In genomic region chr21:32410291-32410690, GRCh38 we compare ENCODE assay signal across 15 cellular contexts. TPM values are rescaled to one million over a fixed set of nuclear protein-coding genes. Genes with fewer than 3 reads are reported as not detected.
DNase-seq lines count a peak whose midpoint lies in the region; ATAC-seq, FAIRE-seq and TF ChIP-seq lines count a peak whose summit lies in the region.
"Had no signal": no experiment of that assay in that cellular context is flagged by ENCODE, and none has a peak within 500 bp of the region (broad histone marks: within the 10 kb centered on the region; RNA-seq: fewer than 3 reads in every experiment).

No MANE protein-coding gene starts in this region.

- H3F3A ChIP-seq in GM23338 (replicated peaks; ENCODE audit: low read depth): peaks cover 17% of the 10 kb centered on the region; the same call in 1 of the 2 replicates

- TF ChIP-seq CTCF in A549 (IDR thresholded peaks at IDR 0.05): no peak
- no peak for TF ChIP-seq CTCF in CD8-positive, alpha-beta T cell (IDR thresholded peaks at IDR 0.05)
- no peak for TF ChIP-seq CTCF in esophagus squamous epithelium (IDR thresholded peaks at IDR 0.05)
- TF ChIP-seq CTCF in GM23338 (conservative IDR thresholded peaks at IDR 0.05; ENCODE audit: low read depth in 2 of 2): no peak

- no peaks in the 10 kb centered on the region for H3K36me3 ChIP-seq in CD8-positive, alpha-beta T cell (ENCODE audit: insufficient read depth, low read length)
- H3K36me3 ChIP-seq in esophagus squamous epithelium: no peaks in the 10 kb centered on the region
- H3K36me3 ChIP-seq in GM23338 (ENCODE audit: insufficient read depth): peaks cover 3% of the 10 kb centered on the region; the same call in 1 of the 2 replicates
- H3K36me3 ChIP-seq: WERI-Rb-1 had no signal

- intact Hi-C loops in CD8-positive, alpha-beta T cell (cut with DNase I, micrococcal nuclease): loop anchor here (5.0 kb wide), 5 partner anchors 77 to 362 kb away; partner anchors contain the start of genes CFAP298 (in 1 of the 2), MIS18A (in 1 of the 2), PAXBP1 (in 1 of the 2) and SYNJ1 (in 1 of the 2)
- intact Hi-C loops in esophagus squamous epithelium (cut with DNase I): no loop called here

- H3K9me3 ChIP-seq in A549 (no peaks in the 10 kb centered on the region), esophagus squamous epithelium (no peaks in the 10 kb centered on the region)
- H3K9me3 ChIP-seq in CD8-positive, alpha-beta T cell (ENCODE audit: low read length): no peaks in the 10 kb centered on the region

- H3K27ac Mint-ChIP-seq in CD8-positive, alpha-beta T cell: peak overlapping the region; percentile 6
- peak overlapping the region; percentile 96 for H3K27ac Mint-ChIP-seq in stimulated activated effector memory CD8-positive, alpha-beta T cell treated with anti-CD3 and anti-CD28 coated beads, Interleukin-12 subunit alpha, Interleukin-12 subunit beta, amount 100 ng/mL, for 72 hours
- H3K27ac Mint-ChIP-seq in GM23338: no peak overlapping the region
- H3K27ac Mint-ChIP-seq: progenitor cell of endocrine pancreas had no signal

- DNase-seq in A549 (ENCODE audit: low read depth in 1 of 2, low spot score in 1 of 2): no peak
- no peak for DNase-seq in CD8-positive, alpha-beta T cell
- no peak for DNase-seq in esophagus squamous epithelium (lab: John Stamatoyannopoulos, UW)
- no peak for DNase-seq in stimulated activated effector memory CD8-positive, alpha-beta T cell treated with anti-CD3 and anti-CD28 coated beads, Interleukin-12 subunit alpha, Interleukin-12 subunit beta, amount 100 ng/mL, for 72 hours (ENCODE audit: low spot score in 2 of 2)
- no peak for DNase-seq in G401 (ENCODE audit: low spot score)
- DNase-seq in GM23338 (ENCODE audit: low spot score): no peak
- DNase-seq: NCI-H187 treated with DMSO at 0.1 percent for 48 hours, PC-9, WERI-Rb-1 had no signal

- POLR2A ChIA-PET in A549 (lab: Yijun Ruan, JAX): no interaction called here
- POLR2A ChIA-PET in CD8-positive, alpha-beta T cell (lab: Charles Lee): interaction anchor here (2.6 to 3.7 kb wide), 2 partner anchors 17 to 159 kb away, joined by 14 to 43 read pairs; partner anchors contain the start of gene URB1

- H3K27me3 Mint-ChIP-seq in CD8-positive, alpha-beta T cell (ENCODE audit: low read depth): no peaks in the 10 kb centered on the region
- peaks cover 42% of the 10 kb centered on the region for H3K27me3 Mint-ChIP-seq in GM23338 (ENCODE audit: insufficient read depth, low read depth, poor library complexity)

- no peak for TF ChIP-seq EP300 in A549 (IDR thresholded peaks at IDR 0.05)

- no peak for FAIRE-seq in A549 (lab: Jason Lieb, UNC)
- FAIRE-seq: endothelial cell of umbilical vein, HTR-8/SVneo, islet of Langerhans had no signal

- H3K79me2 ChIP-seq in GM23338 (replicated peaks; ENCODE audit: insufficient read depth): no peaks in the 10 kb centered on the region

- CTCF ChIA-PET in A549 (lab: Yijun Ruan, JAX): interaction anchor here (9.2 kb wide), 1 partner anchor 190 kb away, joined by 61 read pairs; no protein-coding TSS in a partner anchor
- CTCF ChIA-PET in CD8-positive, alpha-beta T cell (lab: Charles Lee): interaction anchor here (1.4 to 6.1 kb wide), 3 partner anchors 15 to 190 kb away, joined by 3 to 32 read pairs (median 30); no protein-coding TSS in a partner anchor

- no peaks in the 10 kb centered on the region for H3K27me3 ChIP-seq in CD8-positive, alpha-beta T cell (ENCODE audit: insufficient read depth, low read length)
- H3K27me3 ChIP-seq in esophagus squamous epithelium: no peaks in the 10 kb centered on the region
- H3K27me3 ChIP-seq in GM23338 (ENCODE audit: insufficient read depth): peaks cover 64% of the 10 kb centered on the region

- in situ Hi-C loops in G401 (cut with HindIII; ENCODE audit: low sequenced_read_pairs): no loop called here

- TF ChIP-seq POLR2A in A549 (IDR thresholded peaks at IDR 0.05; ENCODE audit: low read length) (no peak), esophagus squamous epithelium (IDR thresholded peaks at IDR 0.05) (no peak)

- H3K9me3 Mint-ChIP-seq in CD8-positive, alpha-beta T cell: no peaks in the 10 kb centered on the region
- H3K9me3 Mint-ChIP-seq in stimulated activated effector memory CD8-positive, alpha-beta T cell treated with anti-CD3 and anti-CD28 coated beads, Interleukin-12 subunit alpha, Interleukin-12 subunit beta, amount 100 ng/mL, for 72 hours: peaks cover 3% of the 10 kb centered on the region
- no peaks in the 10 kb centered on the region; the same call in 2 of the 3 replicates for H3K9me3 Mint-ChIP-seq in GM23338
- H3K9me3 Mint-ChIP-seq: activated naive CD4-positive, alpha-beta T cell treated with anti-CD3 and anti-CD28 coated beads, Interleukin-2, amount 50 U/mL, for 72 hours had no signal

- no peak overlapping the region for H3K4me3 ChIP-seq in A549
- H3K4me3 ChIP-seq in CD8-positive, alpha-beta T cell (ENCODE audit: low read depth, low read length): no peak overlapping the region
- H3K4me3 ChIP-seq in esophagus squamous epithelium: no peak overlapping the region
- no peak overlapping the region for H3K4me3 ChIP-seq in GM23338
- H3K4me3 ChIP-seq: PC-9 had no signal

- H3K4me2 ChIP-seq in A549 (peak overlapping the region; percentile 99; the same call in 2 of the 3 replicates), GM23338 (no peak overlapping the region)
- H3K4me2 ChIP-seq: PC-9 had no signal

- 84% methylated on average over 4 of the region's 4 CpGs for WGBS in A549 (ENCODE audit: missing lambda C conversion rate)
- 66 to 80% methylated on average over 4 of the region's 4 CpGs for WGBS in esophagus squamous epithelium, 2 donors

- H3K27ac ChIP-seq in A549 (peak overlapping the region; percentile 98 to 100; a peak in 3 of 6 replicates), esophagus squamous epithelium (peak overlapping the region; percentile 98 to 100 (median 99)), GM23338 (ENCODE audit: low read depth) (no peak overlapping the region)
- no peak overlapping the region for H3K27ac ChIP-seq in CD8-positive, alpha-beta T cell (ENCODE audit: low read depth, low read length)
- H3K27ac ChIP-seq: PC-9, WERI-Rb-1 had no signal

- peaks cover 2% of the 10 kb centered on the region for H3K36me3 Mint-ChIP-seq in CD8-positive, alpha-beta T cell
- no peaks in the 10 kb centered on the region for H3K36me3 Mint-ChIP-seq in stimulated activated effector memory CD8-positive, alpha-beta T cell treated with anti-CD3 and anti-CD28 coated beads, Interleukin-12 subunit alpha, Interleukin-12 subunit beta, amount 100 ng/mL, for 72 hours
- no peaks in the 10 kb centered on the region for H3K36me3 Mint-ChIP-seq in GM23338 (ENCODE audit: low read depth)

- H3K4me1 Mint-ChIP-seq in CD8-positive, alpha-beta T cell (ENCODE audit: low read depth): peaks cover 40% of the 10 kb centered on the region
- peaks cover 58% of the 10 kb centered on the region for H3K4me1 Mint-ChIP-seq in stimulated activated effector memory CD8-positive, alpha-beta T cell treated with anti-CD3 and anti-CD28 coated beads, Interleukin-12 subunit alpha, Interleukin-12 subunit beta, amount 100 ng/mL, for 72 hours
- peaks cover 22% of the 10 kb centered on the region for H3K4me1 Mint-ChIP-seq in GM23338

- no peaks in the 10 kb centered on the region for H3K9me2 ChIP-seq in GM23338 (ENCODE audit: insufficient read depth)

- peaks cover 14% of the 10 kb centered on the region for H3K4me1 ChIP-seq in A549
- peaks cover 35% of the 10 kb centered on the region for H3K4me1 ChIP-seq in CD8-positive, alpha-beta T cell (ENCODE audit: insufficient read depth, low read length)
- H3K4me1 ChIP-seq in esophagus squamous epithelium: peaks cover 22 to 59% (median 24%) of the 10 kb centered on the region in 3 donors
- H3K4me1 ChIP-seq in GM23338 (ENCODE audit: insufficient read depth): peaks cover 23% of the 10 kb centered on the region

- ATAC-seq in A549: no peak
- no peak for ATAC-seq in CD8-positive, alpha-beta T cell
- ATAC-seq in stimulated activated effector memory CD8-positive, alpha-beta T cell treated with anti-CD3 and anti-CD28 coated beads, Interleukin-12 subunit alpha, Interleukin-12 subunit beta, amount 100 ng/mL, for 72 hours: no peak
- no peak for ATAC-seq in GM21737 (IDR thresholded peaks at IDR 0.05; ENCODE audit: unreplicated experiment)
- no peak for ATAC-seq in GM23338
- ATAC-seq: activated naive CD4-positive, alpha-beta T cell treated with anti-CD3 and anti-CD28 coated beads, Interleukin-2, amount 50 U/mL, for 72 hours had no signal

- peak overlapping the region; percentile 0 for H3K4me3 Mint-ChIP-seq in CD8-positive, alpha-beta T cell
- H3K4me3 Mint-ChIP-seq in stimulated activated effector memory CD8-positive, alpha-beta T cell treated with anti-CD3 and anti-CD28 coated beads, Interleukin-12 subunit alpha, Interleukin-12 subunit beta, amount 100 ng/mL, for 72 hours: no peak overlapping the region
- no peak overlapping the region for H3K4me3 Mint-ChIP-seq in GM23338

- H4K20me1 ChIP-seq in GM23338 (replicated peaks; ENCODE audit: insufficient read depth): 0 out of 2 replicates have a peak, but pooled peaks cover 5% of the 10 kb centered on the region

- no peak overlapping the region for H2AFZ ChIP-seq in GM23338
- H2AFZ ChIP-seq: PC-9 had no signal

- no peak for TF ChIP-seq RAD21 in A549 (conservative IDR thresholded peaks at IDR 0.05 in 1 of 2, IDR thresholded peaks at IDR 0.05 in 1 of 2)

TF ChIP-seq in A549, 52 proteins besides CTCF, POLR2A, EP300 and RAD21 (continues in another document):
- TF ChIP-seq HOXB5 (CRISPR knock-in tag; IDR thresholded peaks at IDR 0.05): no peak

RNA-seq across cellular contexts. Expression of gene EVA1C, which starts 2.2 kb away (rescaled TPM):
- polyA plus RNA-seq in A549 (2011; rRNA removed) (41.1 and 45.5 TPM in 2 replicates), A549 (2017; fragmentation: RNase III; extraction: RNeasy Plus Mini Kit Qiagen cat#74134 plus additional on column Dnase treatment) (42.3 to 50.4 TPM (median 48.0 TPM) in 3 replicates), GM23338 (2016; fragmentation: Nextera tagmentation; extraction: Ambion mirVana) (3.9 and 4.6 TPM in 2 replicates)
- polyA plus RNA-seq in A549 (2012; cell fraction: cytosol; rRNA removed): 14.5 and 15.7 TPM in 2 replicates
- polyA plus RNA-seq in A549 (2012; cell fraction: nucleus; rRNA removed): 13.0 and 15.6 TPM in 2 replicates
- 22.8 and 29.4 TPM in 2 replicates for polyA minus RNA-seq in A549 (2011; rRNA and poly(A)+ RNA removed)
- 10 to 100 TPM in 1 of 2 experiments, 1 to 10 TPM in 1; 6.9 to 10.3 TPM for total RNA-seq in CD8-positive, alpha-beta T cell
- total RNA-seq in esophagus squamous epithelium: 10 to 100 TPM; 12.7 to 39.9 (median 24.4) TPM
- 2.3 TPM in 1 of 2 replicates, not detected in the other for total RNA-seq in G401 (2014; rRNA removed; shearing (Covaris generic))
- 3.8 and 6.9 TPM in 2 replicates for total RNA-seq in GM23338 (2014; rRNA removed; shearing (Covaris generic))
- total RNA-seq: progenitor cell of endocrine pancreas had no signal

RNA-seq across cellular contexts. Expression of gene URB1, which starts 17.5 kb away (rescaled TPM):
- polyA plus RNA-seq in A549 (2011; rRNA removed) (8.7 and 9.0 TPM in 2 replicates), A549 (2017; fragmentation: RNase III; extraction: RNeasy Plus Mini Kit Qiagen cat#74134 plus additional on column Dnase treatment) (9.5 to 10.3 TPM (median 10.1 TPM) in 3 replicates), GM23338 (2016; fragmentation: Nextera tagmentation; extraction: Ambion mirVana) (6.8 and 7.7 TPM in 2 replicates)
- polyA plus RNA-seq in A549 (2012; cell fraction: cytosol; rRNA removed): 4.8 and 6.7 TPM in 2 replicates
- 14.2 and 16.0 TPM in 2 replicates for polyA plus RNA-seq in A549 (2012; cell fraction: nucleus; rRNA removed)
- polyA minus RNA-seq in A549 (2011; rRNA and poly(A)+ RNA removed): 21.2 and 22.7 TPM in 2 replicates
- total RNA-seq in CD8-positive, alpha-beta T cell: 1 to 10 TPM; 5.4 to 5.9 TPM
- 10 to 100 TPM; 11.1 to 24.8 (median 17.9) TPM for total RNA-seq in esophagus squamous epithelium
- total RNA-seq in G401 (2014; rRNA removed; shearing (Covaris generic)): 12.6 and 20.9 TPM in 2 replicates
- total RNA-seq in GM23338 (2014; rRNA removed; shearing (Covaris generic)): 42.2 and 44.1 TPM in 2 replicates

Comparison
In these comparisons a context has a peak if more than half of its experiments do, and no peak if none do; other contexts are left out.
1. H3K27ac ChIP-seq: peak in A549 (2 of 2) and esophagus squamous epithelium (4 of 4); none in CD8-positive, alpha-beta T cell (single experiment) and GM23338 (single experiment).